Comparison of ENCODE assay signal across 8 cellular contexts in the genomic region with DNA sequence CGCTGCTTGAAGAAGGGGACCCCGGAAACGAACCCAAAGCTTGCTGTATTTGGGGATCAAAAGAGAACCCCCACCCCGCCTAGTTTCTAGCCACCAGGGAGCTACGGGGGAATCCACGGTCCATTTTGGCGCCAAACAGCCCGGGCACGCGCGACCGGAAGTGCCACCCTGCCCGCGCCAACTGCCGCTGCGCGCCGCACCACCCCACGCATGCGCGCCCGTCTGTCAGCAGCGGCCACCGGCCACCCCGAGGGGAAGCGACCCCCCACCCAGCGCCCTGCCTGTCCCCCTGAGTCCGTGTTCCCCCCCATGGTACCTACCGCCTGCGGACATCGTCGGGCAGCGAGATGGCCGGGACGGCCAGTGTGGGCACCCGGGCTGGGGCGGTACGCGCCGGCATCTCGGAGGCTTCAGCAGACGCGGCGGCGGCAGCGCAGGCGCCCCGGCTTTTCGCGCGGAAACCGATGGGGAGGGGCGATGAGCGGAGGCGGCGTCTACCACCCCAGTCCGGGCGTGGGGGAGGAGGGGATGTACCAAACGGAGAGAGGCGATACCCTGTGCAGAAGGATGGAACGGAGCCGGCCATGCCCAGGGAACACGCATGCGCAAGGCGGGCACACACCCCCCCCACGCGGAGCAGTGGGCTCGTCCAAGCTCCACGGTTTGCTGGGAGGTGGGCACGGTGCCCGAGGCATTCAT. TPM values are rescaled to one million over a fixed set of nuclear protein-coding genes. Genes with fewer than 3 reads are reported as not detected.
DNase-seq lines count a peak whose midpoint lies in the region; ATAC-seq and TF ChIP-seq lines count a peak whose summit lies in the region.

A gene (minus strand): TSS at position 454 of the 699 bp plus-strand sequence. CDS start 54 bp downstream, at position 400.

- peaks cover 53% of the 10 kb centered on the region for H3K4me1 Mint-ChIP-seq in activated naive CD8-positive, alpha-beta T cell treated with anti-CD3 and anti-CD28 coated beads, Interleukin-2, amount 50 U/mL, for 24 hours

- H3K27me3 ChIP-seq in cardiac muscle cell (no peaks in the 10 kb centered on the region), parathyroid adenoma (ENCODE audit: control insufficient read depth, insufficient read depth, low read length) (no peaks in the 10 kb centered on the region), tibial artery (no peaks in the 10 kb centered on the region)

- H2AFZ ChIP-seq in parathyroid adenoma: peak within 1 kb of the TSS; percentile 90

- H3K4me1 ChIP-seq in cardiac muscle cell (ENCODE audit: low read depth) (peaks cover 3% of the 10 kb centered on the region), parathyroid adenoma (no peaks in the 10 kb centered on the region), tibial artery (peaks cover 0 to 22% (median 13%) of the 10 kb centered on the region in 4 donors)

- H3K27ac ChIP-seq in cardiac muscle cell (peak within 1 kb of the TSS; percentile 49), parathyroid adenoma (peak within 1 kb of the TSS; percentile 70), tibial artery (peak within 1 kb of the TSS; percentile 81 to 87)

- peaks cover 2% of the 10 kb centered on the region for H3K27me3 Mint-ChIP-seq in activated naive CD8-positive, alpha-beta T cell treated with anti-CD3 and anti-CD28 coated beads, Interleukin-2, amount 50 U/mL, for 24 hours

- H3K36me3 ChIP-seq in cardiac muscle cell: no peaks in the 10 kb centered on the region
- H3K36me3 ChIP-seq in parathyroid adenoma (ENCODE audit: control insufficient read depth, insufficient read depth, low read length): no peaks in the 10 kb centered on the region
- no peaks in the 10 kb centered on the region for H3K36me3 ChIP-seq in tibial artery

- H3K4me2 ChIP-seq in parathyroid adenoma (ENCODE audit: low read length): peak within 1 kb of the TSS; percentile 78

- H3K4me3 ChIP-seq in cardiac muscle cell (peak within 1 kb of the TSS; percentile 84), parathyroid adenoma (ENCODE audit: low read depth, low read length) (peak within 1 kb of the TSS; percentile 93), tibial artery (peak within 1 kb of the TSS; percentile 82 to 84)

- peak; percentile 83 for ATAC-seq in HG02678 (IDR thresholded peaks at IDR 0.05; ENCODE audit: unreplicated experiment)
- ATAC-seq in activated naive CD8-positive, alpha-beta T cell treated with anti-CD3 and anti-CD28 coated beads, Interleukin-2, amount 50 U/mL, for 24 hours: peak; percentile 95

- H3K27ac Mint-ChIP-seq in activated naive CD8-positive, alpha-beta T cell treated with anti-CD3 and anti-CD28 coated beads, Interleukin-2, amount 50 U/mL, for 24 hours: peak within 1 kb of the TSS; percentile 97

- DNase-seq in NCI-H1436 (lab: John Stamatoyannopoulos, UW) (peak; percentile 95), SW480 (ENCODE audit: low spot score) (peak; percentile 97), cardiac muscle cell (ENCODE audit: low read depth in 1 of 2, low spot score in 1 of 2) (peak; percentile 97 to 98), tibial artery (peak; percentile 94 to 96)
- DNase-seq in activated naive CD8-positive, alpha-beta T cell treated with anti-CD3 and anti-CD28 coated beads, Interleukin-2, amount 50 U/mL, for 24 hours: peak; percentile 99

- H3K4me3 Mint-ChIP-seq in activated naive CD8-positive, alpha-beta T cell treated with anti-CD3 and anti-CD28 coated beads, Interleukin-2, amount 50 U/mL, for 24 hours: peak within 1 kb of the TSS; percentile 96

- H3K9me3 ChIP-seq in cardiac muscle cell (ENCODE audit: low read depth) (no peaks in the 10 kb centered on the region), parathyroid adenoma (ENCODE audit: control insufficient read depth, low read length) (no peaks in the 10 kb centered on the region), tibial artery (no peaks in the 10 kb centered on the region)

- peaks cover 30% of the 10 kb centered on the region for H3K36me3 Mint-ChIP-seq in activated naive CD8-positive, alpha-beta T cell treated with anti-CD3 and anti-CD28 coated beads, Interleukin-2, amount 50 U/mL, for 24 hours (ENCODE audit: low read depth)

- peaks cover 11% of the 10 kb centered on the region for H3K79me2 ChIP-seq in parathyroid adenoma

- H3K9ac ChIP-seq in parathyroid adenoma: peak within 1 kb of the TSS; percentile 47

- peak; percentile 96 for TF ChIP-seq POLR2A in GM10847 (IDR thresholded peaks at IDR 0.05; ENCODE audit: extremely low read depth, insufficient read length)

- TF ChIP-seq CTCF in cardiac muscle cell (IDR thresholded peaks at IDR 0.05; ENCODE audit: low read depth, low read length) (no peak), parathyroid adenoma (IDR thresholded peaks at IDR 0.05) (no peak), tibial artery (IDR thresholded peaks at IDR 0.05) (no peak)

- no peaks in the 10 kb centered on the region for H3K9me3 Mint-ChIP-seq in activated naive CD8-positive, alpha-beta T cell treated with anti-CD3 and anti-CD28 coated beads, Interleukin-2, amount 50 U/mL, for 24 hours

- intact Hi-C loops in tibial artery (cut with DNase I; ENCODE audit: low total_unique reads): loop anchor here (10.0 kb wide), 1 partner anchor 90 kb away; a partner anchor contains a TSS

RNA-seq across cellular contexts. Expression of the gene that starts here (rescaled TPM):
- total RNA-seq in cardiac muscle cell: 78.2 and 100 TPM in 2 replicates
- 106 TPM in 2 replicates for polyA plus RNA-seq in cardiac muscle cell

Comparison
In these comparisons a context has a peak if more than half of its experiments do, and no peak if none do; other contexts are left out.
1. Peak in every context shown above with its lines: DNase-seq, ATAC-seq, H3K4me3 ChIP-seq and H3K27ac ChIP-seq.